In the genomic region with DNA sequence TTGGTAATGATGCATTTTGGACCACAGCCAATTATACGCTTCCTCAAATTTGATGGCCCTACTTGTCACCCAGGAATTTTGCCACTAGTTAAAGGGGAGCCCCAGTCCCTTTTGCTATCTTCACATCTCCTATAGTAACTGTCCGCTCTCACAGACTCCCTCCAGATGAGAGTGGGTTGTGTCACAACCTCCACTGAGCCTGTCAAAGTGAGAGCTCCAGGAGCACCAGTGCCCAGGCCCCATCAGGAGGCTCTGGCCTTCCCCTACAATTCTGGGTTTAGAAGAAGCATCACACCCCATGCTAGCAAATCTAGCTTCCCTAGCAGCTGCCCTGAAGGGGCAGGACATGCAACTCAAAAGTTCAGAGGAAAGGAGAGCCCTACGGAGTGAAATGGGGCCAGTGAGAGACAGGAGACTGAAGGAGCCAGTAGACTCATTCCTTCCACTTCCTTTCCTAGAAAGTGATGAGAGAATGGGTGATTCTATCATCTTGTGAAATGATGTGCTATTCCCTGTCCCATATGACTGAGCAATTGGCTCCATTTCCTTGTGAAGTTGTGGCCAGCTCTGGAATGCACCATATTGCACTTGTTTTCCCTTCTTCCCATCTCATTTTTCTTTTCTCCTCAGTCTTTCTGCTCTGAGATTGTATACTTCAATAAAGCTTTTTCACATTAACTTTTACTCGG, we compare ENCODE assay signal across 19 cellular contexts.
DNase-seq lines count a peak whose midpoint lies in the region; ATAC-seq and TF ChIP-seq lines count a peak whose summit lies in the region.
"Had no signal": no experiment of that assay in that cellular context is flagged by ENCODE, and none has a peak within 500 bp of the region (broad histone marks: within the 10 kb centered on the region; RNA-seq: fewer than 3 reads in every experiment).

No MANE protein-coding gene starts in this region.

- H3K4me3 Mint-ChIP-seq in activated naive CD4-positive, alpha-beta T cell treated with anti-CD3 and anti-CD28 coated beads, Interleukin-2, amount 10 ng/mL, durations not matched to agents 7 days and 5 days: no peak overlapping the region
- H3K4me3 Mint-ChIP-seq: naive thymus-derived CD8-positive, alpha-beta T cell had no signal

- H3K9me3 ChIP-seq in aorta (ENCODE audit: control insufficient read depth, low read length): no peaks in the 10 kb centered on the region
- H3K9me3 ChIP-seq: A549, Caco-2, esophagus squamous epithelium, lower lobe of right lung, prostate gland, SJSA1 had no signal

- ATAC-seq in aorta (ENCODE audit: low FRiP score): peak; percentile 11
- no peak for ATAC-seq in GM19397 (IDR thresholded peaks at IDR 0.05; ENCODE audit: unreplicated experiment)
- ATAC-seq: A549; lower lobe of right lung; naive thymus-derived CD8-positive, alpha-beta T cell had no signal

- WGBS in aorta, 2 donors: 85 to 95% methylated on average over 4 of the region's 4 CpGs

- no peak for TF ChIP-seq CTCF in fibroblast of mammary gland (conservative IDR thresholded peaks at IDR 0.05; ENCODE audit: control insufficient read depth, insufficient read depth, low read depth, low read length)

- H3K27ac Mint-ChIP-seq in activated naive CD4-positive, alpha-beta T cell treated with anti-CD3 and anti-CD28 coated beads, Interleukin-2, amount 10 ng/mL, durations not matched to agents 7 days and 5 days: peak overlapping the region; percentile 67

- H3K36me3 Mint-ChIP-seq in activated naive CD4-positive, alpha-beta T cell treated with anti-CD3 and anti-CD28 coated beads, Interleukin-2, amount 10 ng/mL, durations not matched to agents 7 days and 5 days: peaks cover 7% of the 10 kb centered on the region

- intact Hi-C loops in aorta (cut with DNase I) (no loop called here), posterior cingulate gyrus (cut with DNase I) (no loop called here)

- no peak for DNase-seq in activated naive CD4-positive, alpha-beta T cell treated with anti-CD3 and anti-CD28 coated beads, Interleukin-2, amount 10 ng/mL, durations not matched to agents 7 days and 5 days
- DNase-seq in activated naive CD4-positive, alpha-beta T cell treated with Interleukin-2 at 50 U/mL for 16 hours: no peak
- peak; percentile 68 for DNase-seq in RPMI7951 (ENCODE audit: low read depth)
- DNase-seq in fibroblast of mammary gland (ENCODE audit: low read depth): peak; percentile 94
- no peak for DNase-seq in aorta
- DNase-seq in posterior cingulate gyrus: no peak
- no peak for DNase-seq in NCI-H187 treated with DMSO at 0.1 percent for 48 hours (lab: John Stamatoyannopoulos, UW)
- DNase-seq: activated CD4-positive, alpha-beta T cell treated with anti-CD3 and anti-CD28 coated beads, Interleukin-2, amount 50 U/mL, for 48 hours; anterior cingulate cortex; Caco-2; esophagus squamous epithelium; lower lobe of right lung; naive thymus-derived CD8-positive, alpha-beta T cell; NCI-H1417; substantia nigra had no signal

- H3K4me3 ChIP-seq in fibroblast of mammary gland (ENCODE audit: control insufficient read depth, low read depth, low read length) (no peak overlapping the region), aorta (ENCODE audit: low read length in 2 of 2) (no peak overlapping the region)
- H3K4me3 ChIP-seq: A549, esophagus squamous epithelium, lower lobe of right lung, prostate gland, SJSA1 had no signal

- H3K27me3 Mint-ChIP-seq in activated naive CD4-positive, alpha-beta T cell treated with anti-CD3 and anti-CD28 coated beads, Interleukin-2, amount 10 ng/mL, durations not matched to agents 7 days and 5 days: no peaks in the 10 kb centered on the region
- H3K27me3 Mint-ChIP-seq: naive thymus-derived CD8-positive, alpha-beta T cell had no signal

- H3K9me3 Mint-ChIP-seq in activated naive CD4-positive, alpha-beta T cell treated with anti-CD3 and anti-CD28 coated beads, Interleukin-2, amount 10 ng/mL, durations not matched to agents 7 days and 5 days: no peaks in the 10 kb centered on the region
- H3K9me3 Mint-ChIP-seq: naive thymus-derived CD8-positive, alpha-beta T cell had no signal

- H3K4me1 ChIP-seq in aorta (ENCODE audit: control insufficient read depth in 1 of 2, insufficient read depth in 2 of 2, low read length in 2 of 2): peaks cover 0 to 2% of the 10 kb centered on the region in 2 donors
- H3K4me1 ChIP-seq: Caco-2, lower lobe of right lung, prostate gland had no signal

- no peaks in the 10 kb centered on the region for H3K27me3 ChIP-seq in aorta (ENCODE audit: control insufficient read depth in 1 of 2, insufficient read depth in 2 of 2, low read length in 1 of 2)
- H3K27me3 ChIP-seq: esophagus squamous epithelium, SJSA1 had no signal

- no peak overlapping the region for H3K27ac ChIP-seq in aorta (ENCODE audit: low read depth in 1 of 2, low read length in 2 of 2)
- H3K27ac ChIP-seq: A549, esophagus squamous epithelium, lower lobe of right lung, prostate gland, SJSA1 had no signal

- H3K4me1 Mint-ChIP-seq in activated naive CD4-positive, alpha-beta T cell treated with anti-CD3 and anti-CD28 coated beads, Interleukin-2, amount 10 ng/mL, durations not matched to agents 7 days and 5 days: no peaks in the 10 kb centered on the region

- CTCF ChIA-PET in activated naive CD4-positive, alpha-beta T cell treated with anti-CD3 and anti-CD28 coated beads, Interleukin-2, amount 10 ng/mL, durations not matched to agents 7 days and 5 days (lab: Charles Lee): no interaction called here

- H3K36me3 ChIP-seq in aorta (ENCODE audit: control insufficient read depth in 1 of 2, insufficient read depth in 2 of 2, low read length in 1 of 2): no peaks in the 10 kb centered on the region
- H3K36me3 ChIP-seq: esophagus squamous epithelium, lower lobe of right lung, prostate gland had no signal

Comparison
In these comparisons a context has a peak if more than half of its experiments do, and no peak if none do; other contexts are left out.
1. DNase-seq: peak in RPMI7951 (single experiment) and fibroblast of mammary gland (single experiment); none in activated naive CD4-positive, alpha-beta T cell treated with anti-CD3 and anti-CD28 coated beads, Interleukin-2, amount 10 ng/mL, durations not matched to agents 7 days and 5 days (single experiment), activated naive CD4-positive, alpha-beta T cell treated with Interleukin-2 at 50 U/mL for 16 hours (single experiment), aorta (0 of 2), posterior cingulate gyrus (0 of 10) and NCI-H187 treated with DMSO at 0.1 percent for 48 hours (single experiment).